In the genomic region with DNA sequence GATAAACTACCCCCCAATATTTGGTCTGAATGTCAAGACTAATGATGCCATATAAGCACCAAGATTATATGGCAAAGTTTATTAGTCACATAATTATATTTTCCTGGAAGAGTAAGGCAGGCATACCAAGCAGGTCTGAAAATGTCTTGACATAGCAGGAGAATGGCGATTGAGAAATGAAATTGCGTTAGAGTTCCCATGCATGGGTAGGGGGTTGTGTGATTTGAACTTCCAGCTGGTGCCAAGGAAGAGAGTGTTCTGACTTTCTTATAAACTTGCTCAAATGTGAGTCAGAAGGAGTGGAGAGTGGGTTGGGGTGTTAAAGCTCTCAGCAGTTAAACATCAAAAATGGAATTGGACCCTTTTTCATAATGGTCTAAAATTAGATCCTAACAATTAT, we compare ENCODE assay signal across 27 cellular contexts.
A peak's percentile ranks its signal among the peaks of the same experiment; 100 is the strongest.
DNase-seq lines count a peak whose midpoint lies in the region; ATAC-seq, FAIRE-seq and TF ChIP-seq lines count a peak whose summit lies in the region.
"Had no signal": no experiment of that assay in that cellular context is flagged by ENCODE, and none has a peak within 500 bp of the region (broad histone marks: within the 10 kb centered on the region; RNA-seq: fewer than 3 reads in every experiment).

No MANE protein-coding gene starts in this region.

- no peaks in the 10 kb centered on the region for H3K36me3 Mint-ChIP-seq in activated T-helper 2 cell treated with anti-CD3 and anti-CD28 coated beads, Interferon-gamma antibody, Interleukin-2, Interleukin-4, amounts not matched to agents 10 μg/mL and 5 μg/mL and 100 μg/mL, durations not matched to agents 14 hours and 24 hours and 36 hours (ENCODE audit: low read depth)
- H3K36me3 Mint-ChIP-seq: CD14-positive monocyte; CD4-positive, alpha-beta memory T cell; CD4-positive, CD25-positive, alpha-beta regulatory T cell; CD8-positive, alpha-beta memory T cell had no signal

- TF ChIP-seq CTCF in epithelial cell of esophagus (IDR thresholded peaks at IDR 0.05; ENCODE audit: insufficient read depth, low read depth, low read length, missing control alignments), result no peak
- no peak for TF ChIP-seq CTCF in keratinocyte (optimal IDR thresholded peaks at IDR 0.05 in 1 of 3, IDR thresholded peaks at IDR 0.05 in 1 of 3, conservative IDR thresholded peaks at IDR 0.05 in 1 of 3; ENCODE audit: extremely low read depth in 1 of 3, insufficient read depth in 2 of 3, low read length in 3 of 3)
- TF ChIP-seq CTCF in GM10248 (IDR thresholded peaks at IDR 0.05; ENCODE audit: control extremely low read depth, extremely low read depth, low read depth, missing control alignments), result no peak

- dilution Hi-C loops in keratinocyte (cut with MboI; ENCODE audit: extremely low pct_ligation_motif_present, low sequenced_read_pairs), result no loop called here

- H2AFZ ChIP-seq in keratinocyte (ENCODE audit: control insufficient read depth, low read length), result peak overlapping the region; percentile 44

- ATAC-seq in GM21717 (IDR thresholded peaks at IDR 0.05; ENCODE audit: unreplicated experiment), result no peak

- no peak overlapping the region for H3K4me2 ChIP-seq in keratinocyte (ENCODE audit: control insufficient read depth, extremely low read depth, insufficient read depth, low read depth, low read length)
- H3K4me2 ChIP-seq: BLaER1 had no signal

- no peaks in the 10 kb centered on the region for H4K20me1 ChIP-seq in keratinocyte (ENCODE audit: control insufficient read depth, extremely low read depth, insufficient read depth, low read length)
- H4K20me1 ChIP-seq: BLaER1 had no signal

- no peaks in the 10 kb centered on the region for H3K9me3 Mint-ChIP-seq in activated T-helper 2 cell treated with anti-CD3 and anti-CD28 coated beads, Interferon-gamma antibody, Interleukin-2, Interleukin-4, amounts not matched to agents 10 μg/mL and 5 μg/mL and 100 μg/mL, durations not matched to agents 14 hours and 24 hours and 36 hours

- H3K9me3 ChIP-seq in keratinocyte (ENCODE audit: control insufficient read depth, low read depth, low read length), result no peaks in the 10 kb centered on the region
- H3K9me3 ChIP-seq: BE2C, BLaER1 had no signal

- peak overlapping the region; percentile 26 for H3K27ac ChIP-seq in keratinocyte (ENCODE audit: control insufficient read depth, insufficient read depth, low read length)
- H3K27ac ChIP-seq: BLaER1 had no signal

- H3K27ac Mint-ChIP-seq in activated T-helper 2 cell treated with anti-CD3 and anti-CD28 coated beads, Interferon-gamma antibody, Interleukin-2, Interleukin-4, amounts not matched to agents 10 μg/mL and 5 μg/mL and 100 μg/mL, durations not matched to agents 14 hours and 24 hours and 36 hours, result no peak overlapping the region
- H3K27ac Mint-ChIP-seq: CD4-positive, alpha-beta memory T cell; CD4-positive, CD25-positive, alpha-beta regulatory T cell; CD8-positive, alpha-beta memory T cell had no signal

- peak; percentile 5 for DNase-seq in amniotic epithelial cell (ENCODE audit: low read depth)
- peak; percentile 57 for DNase-seq in epithelial cell of esophagus (ENCODE audit: low read depth)
- no peak for DNase-seq in keratinocyte (ENCODE audit: low read depth, low spot score)
- DNase-seq in superior temporal gyrus (ENCODE audit: extremely low spot score), result peak; percentile 30
- DNase-seq in activated T-helper 2 cell treated with anti-CD3 and anti-CD28 coated beads, Interferon-gamma antibody, Interleukin-2, Interleukin-4, amounts not matched to agents 10 μg/mL and 5 μg/mL and 100 μg/mL, durations not matched to agents 14 hours and 24 hours and 36 hours (ENCODE audit: low spot score), result no peak
- no peak for DNase-seq in GM10248 (ENCODE audit: extremely low spot score)
- DNase-seq in dedifferentiated amniotic fluid mesenchymal stem cell (ENCODE audit: extremely low spot score), result no peak
- DNase-seq: 8988T; ACHN; BE2C; C1 segment of cervical spinal cord; CD4-positive, alpha-beta memory T cell; CD4-positive, CD25-positive, alpha-beta regulatory T cell; CD8-positive, alpha-beta memory T cell; COR-L47; DMS 273 treated with DMSO at 0.1 percent for 48 hours; DMS153; DMS53; DMS79; DND-41; EL; GDM1 had no signal

- H3K36me3 ChIP-seq in keratinocyte (ENCODE audit: control insufficient read depth in 2 of 2, extremely low read depth in 1 of 2, insufficient read depth in 2 of 2, low read length in 2 of 2), result no peaks in the 10 kb centered on the region
- H3K36me3 ChIP-seq: BE2C, BLaER1 had no signal

- peaks cover 27% of the 10 kb centered on the region for H3K4me1 ChIP-seq in keratinocyte (ENCODE audit: control insufficient read depth, extremely low read depth, insufficient read depth, low read length)
- H3K4me1 ChIP-seq: BE2C, BLaER1 had no signal

- CTCF ChIA-PET in GM10248 (lab: Yijun Ruan, JAX), result interaction anchor here (1.0 kb wide), 1 partner anchor 19 kb away, joined by 3 read pairs; no protein-coding TSS in a partner anchor

- POLR2A ChIA-PET in GM10248 (lab: Yijun Ruan, JAX), result no interaction called here

- no peak overlapping the region for H3K4me3 Mint-ChIP-seq in activated T-helper 2 cell treated with anti-CD3 and anti-CD28 coated beads, Interferon-gamma antibody, Interleukin-2, Interleukin-4, amounts not matched to agents 10 μg/mL and 5 μg/mL and 100 μg/mL, durations not matched to agents 14 hours and 24 hours and 36 hours (ENCODE audit: low read depth)
- H3K4me3 Mint-ChIP-seq: CD14-positive monocyte; CD4-positive, alpha-beta memory T cell; CD4-positive, CD25-positive, alpha-beta regulatory T cell; CD8-positive, alpha-beta memory T cell had no signal

- intact Hi-C loops in activated T-helper 2 cell treated with anti-CD3 and anti-CD28 coated beads, Interferon-gamma antibody, Interleukin-2, Interleukin-4, amounts not matched to agents 10 μg/mL and 5 μg/mL and 100 μg/mL, durations not matched to agents 14 hours and 24 hours and 36 hours (cut with micrococcal nuclease), result no loop called here

- no peaks in the 10 kb centered on the region for H3K27me3 Mint-ChIP-seq in activated T-helper 2 cell treated with anti-CD3 and anti-CD28 coated beads, Interferon-gamma antibody, Interleukin-2, Interleukin-4, amounts not matched to agents 10 μg/mL and 5 μg/mL and 100 μg/mL, durations not matched to agents 14 hours and 24 hours and 36 hours (ENCODE audit: low read depth)
- H3K27me3 Mint-ChIP-seq: CD4-positive, alpha-beta memory T cell; CD8-positive, alpha-beta memory T cell had no signal

- H3K4me3 ChIP-seq in epithelial cell of esophagus (ENCODE audit: low read length) (no peak overlapping the region), keratinocyte (ENCODE audit: control insufficient read depth in 2 of 3, extremely low read depth in 1 of 3, insufficient read depth in 2 of 3, low read depth in 1 of 3, low read length in 3 of 3) (no peak overlapping the region)
- H3K4me3 ChIP-seq: BLaER1 had no signal

- H3K27me3 ChIP-seq in keratinocyte (ENCODE audit: control insufficient read depth, extremely low read depth, insufficient read depth, low read length), result no peaks in the 10 kb centered on the region
- H3K27me3 ChIP-seq: BE2C, BLaER1 had no signal

- H3K9ac ChIP-seq in keratinocyte (ENCODE audit: control insufficient read depth, extremely low read depth, insufficient read depth, low read length), result no peak overlapping the region
- H3K9ac ChIP-seq: BLaER1 had no signal

- FAIRE-seq in keratinocyte (lab: Jason Lieb, UNC), result no peak
- FAIRE-seq: GM12891, GM19239 had no signal

- H3K4me1 Mint-ChIP-seq in activated T-helper 2 cell treated with anti-CD3 and anti-CD28 coated beads, Interferon-gamma antibody, Interleukin-2, Interleukin-4, amounts not matched to agents 10 μg/mL and 5 μg/mL and 100 μg/mL, durations not matched to agents 14 hours and 24 hours and 36 hours (ENCODE audit: low read depth), result no peaks in the 10 kb centered on the region
- H3K4me1 Mint-ChIP-seq: CD14-positive monocyte; CD4-positive, alpha-beta memory T cell; CD4-positive, CD25-positive, alpha-beta regulatory T cell; CD8-positive, alpha-beta memory T cell had no signal

- H3K79me2 ChIP-seq in keratinocyte (ENCODE audit: control insufficient read depth, insufficient read depth, low read length), result no peaks in the 10 kb centered on the region

- H3K9me1 ChIP-seq in keratinocyte (ENCODE audit: control insufficient read depth, extremely low read depth, insufficient read depth, low read length), result no peaks in the 10 kb centered on the region

Comparison
In these comparisons a context has a peak if more than half of its experiments do, and no peak if none do; other contexts are left out.
1. DNase-seq: peak in amniotic epithelial cell (single experiment), epithelial cell of esophagus (single experiment) and superior temporal gyrus (single experiment); none in keratinocyte (single experiment), activated T-helper 2 cell treated with anti-CD3 and anti-CD28 coated beads, Interferon-gamma antibody, Interleukin-2, Interleukin-4, amounts not matched to agents 10 μg/mL and 5 μg/mL and 100 μg/mL, durations not matched to agents 14 hours and 24 hours and 36 hours (single experiment), GM10248 (single experiment) and dedifferentiated amniotic fluid mesenchymal stem cell (single experiment).